Comparison of ENCODE assay signal across 1 cellular context in the genomic region with DNA sequence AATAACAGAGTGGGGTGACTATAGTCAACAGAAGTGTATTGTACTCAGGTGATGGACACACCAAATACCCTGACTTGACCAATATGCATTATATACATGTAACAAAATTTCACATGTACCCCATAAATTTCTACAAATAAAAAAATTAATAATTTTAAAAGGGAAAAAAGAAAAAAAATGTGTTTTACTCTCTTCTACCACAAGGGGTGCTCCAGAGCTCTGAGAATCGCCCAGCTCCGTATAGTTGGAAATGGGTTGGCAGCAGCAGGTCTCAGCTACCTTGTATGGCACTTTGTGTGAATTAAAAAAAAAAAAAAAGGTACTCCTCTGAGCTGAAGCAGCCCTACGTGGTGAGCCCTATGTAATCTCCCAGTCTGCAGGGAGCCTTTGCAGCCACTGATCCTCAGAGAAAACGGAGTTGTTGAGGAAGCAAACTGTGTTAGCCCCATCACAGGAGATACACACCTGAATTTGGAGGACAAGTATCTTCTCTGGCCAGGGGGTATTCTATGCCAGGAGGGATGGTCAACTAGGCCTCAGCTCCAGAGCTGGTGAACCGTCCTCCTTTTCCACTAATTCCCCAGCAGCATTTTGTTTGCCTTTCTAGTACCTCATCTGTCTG.
TF ChIP-seq lines count a peak whose summit lies in the region.

No MANE protein-coding gene starts in this region.

TF ChIP-seq in IMR-90, 13 proteins besides CTCF, POLR2A, EP300 and RAD21:
- TF ChIP-seq SMC3 (IDR thresholded peaks at IDR 0.05; ENCODE audit: low read depth, low read length) = peak; percentile 8; the same call in 1 of the 2 replicates
- TF ChIP-seq, protein P1, sequence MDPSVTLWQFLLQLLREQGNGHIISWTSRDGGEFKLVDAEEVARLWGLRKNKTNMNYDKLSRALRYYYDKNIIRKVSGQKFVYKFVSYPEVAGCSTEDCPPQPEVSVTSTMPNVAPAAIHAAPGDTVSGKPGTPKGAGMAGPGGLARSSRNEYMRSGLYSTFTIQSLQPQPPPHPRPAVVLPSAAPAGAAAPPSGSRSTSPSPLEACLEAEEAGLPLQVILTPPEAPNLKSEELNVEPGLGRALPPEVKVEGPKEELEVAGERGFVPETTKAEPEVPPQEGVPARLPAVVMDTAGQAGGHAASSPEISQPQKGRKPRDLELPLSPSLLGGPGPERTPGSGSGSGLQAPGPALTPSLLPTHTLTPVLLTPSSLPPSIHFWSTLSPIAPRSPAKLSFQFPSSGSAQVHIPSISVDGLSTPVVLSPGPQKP (IDR thresholded peaks at IDR 0.05; ENCODE audit: borderline replicate concordance, low read depth, low read length) = no peak
TF ChIP-seq in IMR-90: peak in this region for 1.
